ENCODE assay signal across 19 cellular contexts in genomic region chr4:119030536-119030890, GRCh38.
A peak's percentile ranks its signal among the peaks of the same experiment; 100 is the strongest.
DNase-seq lines count a peak whose midpoint lies in the region; ATAC-seq and TF ChIP-seq lines count a peak whose summit lies in the region.
"Had no signal": no experiment of that assay in that cellular context is flagged by ENCODE, and none has a peak within 500 bp of the region (broad histone marks: within the 10 kb centered on the region; RNA-seq: fewer than 3 reads in every experiment).

No MANE protein-coding gene starts in this region.

- no peak overlapping the region for H4K8ac ChIP-seq in IMR-90 (ENCODE audit: low read depth in 2 of 2, low read length in 2 of 2)

- intact Hi-C loops in IMR-90 (cut with micrococcal nuclease): no loop called here
- intact Hi-C loops in esophagus muscularis mucosa (cut with DNase I): no loop called here
- intact Hi-C loops in ovary (cut with DNase I): loop anchor here in 3 of 4 donors (5.0 to 10.0 kb wide), 3 partner anchors 43 to 184 kb away; partner anchors contain the start of gene USP53 (in 1 of the 3)

- TF ChIP-seq RAD21 in IMR-90 (IDR thresholded peaks at IDR 0.05; ENCODE audit: low read length): no peak

- no peak overlapping the region for H3K14ac ChIP-seq in IMR-90 (replicated peaks; ENCODE audit: low read depth, low read length)

- no peak overlapping the region for H2BK20ac ChIP-seq in IMR-90 (ENCODE audit: low read depth, low read length)

- WGBS in IMR-90 (ENCODE audit: extremely low coverage in 2 of 2, insufficient read length in 1 of 2), 2 experiments: 93% methylated on average over 12 of the region's 12 CpGs; no CpG with 5 or more reads in 1 of the 2 experiments
- WGBS in esophagus muscularis mucosa: 75% methylated on average over 12 of the region's 12 CpGs
- 86 to 95% (median 93%) methylated on average over 12 of the region's 12 CpGs for WGBS in ovary, 3 donors
- WGBS in suprapubic skin: 84% methylated on average over 12 of the region's 12 CpGs

- H3K4ac ChIP-seq in IMR-90 (ENCODE audit: low read depth, low read length): no peak overlapping the region; the same call in 1 of the 2 replicates

- H3K4me3 ChIP-seq in IMR-90 (ENCODE audit: insufficient read depth, low read depth, low read length) (no peak overlapping the region), esophagus muscularis mucosa (peak overlapping the region; percentile 55 to 63 (median 62)), ovary (peak overlapping the region; percentile 15), suprapubic skin (peak overlapping the region; percentile 13)
- H3K4me3 ChIP-seq: BLaER1 treated with 17β-estradiol and CSF1 and Interleukin-3, amounts not matched to agents 10 nM and 100 nM had no signal

- no peak for TF ChIP-seq POLR2A in IMR-90 (IDR thresholded peaks at IDR 0.05; ENCODE audit: low read depth, low read length)
- no peak for TF ChIP-seq POLR2A in esophagus muscularis mucosa (IDR thresholded peaks at IDR 0.05; ENCODE audit: low read depth)
- no peak for TF ChIP-seq POLR2A in ovary (IDR thresholded peaks at IDR 0.05)
- no peak for TF ChIP-seq POLR2A in suprapubic skin (IDR thresholded peaks at IDR 0.05)

- H3K4me2 ChIP-seq in IMR-90 (ENCODE audit: low read depth, low read length): no peak overlapping the region
- H3K4me2 ChIP-seq: BLaER1 treated with 17β-estradiol and CSF1 and Interleukin-3, amounts not matched to agents 10 nM and 100 nM had no signal

- TF ChIP-seq EP300 in esophagus muscularis mucosa (IDR thresholded peaks at IDR 0.05) (no peak), ovary (IDR thresholded peaks at IDR 0.05) (no peak), suprapubic skin (IDR thresholded peaks at IDR 0.05) (no peak)

- H3K4me1 ChIP-seq in IMR-90 (ENCODE audit: control insufficient read depth, insufficient read depth, low read length): peaks cover 13% of the 10 kb centered on the region
- H3K4me1 ChIP-seq in esophagus muscularis mucosa: peaks cover 18 to 33% (median 28%) of the 10 kb centered on the region in 4 donors
- H3K4me1 ChIP-seq in ovary (ENCODE audit: insufficient read depth): peaks cover 27% of the 10 kb centered on the region
- H3K4me1 ChIP-seq in suprapubic skin: peaks cover 19% of the 10 kb centered on the region

- dilution Hi-C loops in IMR-90 (cut with HindIII; ENCODE audit: low sequenced_read_pairs, unreplicated experiment): no loop called here

- H3K18ac ChIP-seq in IMR-90 (ENCODE audit: low read depth, low read length): no peak overlapping the region

- DNase-seq in IMR-90: no peak
- DNase-seq in esophagus muscularis mucosa (ENCODE audit: extremely low spot score): no peak
- no peak for DNase-seq in ovary
- no peak for DNase-seq in suprapubic skin (ENCODE audit: low spot score in 2 of 2)
- DNase-seq in T-cell: no peak
- no peak for DNase-seq in COLO829 (ENCODE audit: low spot score)
- DNase-seq: DMS153, EL, Karpas-422, NCI-H1105 treated with DMSO at 0.1 percent for 48 hours, NCI-H187, NCI-H2171, NCI-H82, Right ventricle myocardium superior had no signal

- H3K9me3 ChIP-seq in IMR-90 (ENCODE audit: control insufficient read depth, insufficient read depth, low read length) (no peaks in the 10 kb centered on the region), esophagus muscularis mucosa (no peaks in the 10 kb centered on the region), ovary (no peaks in the 10 kb centered on the region), suprapubic skin (no peaks in the 10 kb centered on the region)

- no peak overlapping the region for H3K27ac Mint-ChIP-seq in T-cell

- H3K9ac ChIP-seq in IMR-90 (ENCODE audit: low read depth, low read length): no peak overlapping the region
- H3K9ac ChIP-seq: BLaER1 treated with 17β-estradiol and CSF1 and Interleukin-3, amounts not matched to agents 10 nM and 100 nM had no signal

- H3K36me3 ChIP-seq in IMR-90 (ENCODE audit: control insufficient read depth, insufficient read depth, low read length) (peaks cover 8% of the 10 kb centered on the region), esophagus muscularis mucosa (peaks cover 16 to 55% (median 38%) of the 10 kb centered on the region in 4 donors), ovary (no peaks in the 10 kb centered on the region), suprapubic skin (peaks cover 7% of the 10 kb centered on the region)
- H3K36me3 ChIP-seq: BLaER1 treated with 17β-estradiol and CSF1 and Interleukin-3, amounts not matched to agents 10 nM and 100 nM had no signal

- ATAC-seq in IMR-90 (ENCODE audit: low read depth) (no peak), GM18517 (IDR thresholded peaks at IDR 0.05; ENCODE audit: unreplicated experiment) (no peak), T-cell (replicated peaks in 1 of 4) (no peak), GM19463 (IDR thresholded peaks at IDR 0.05; ENCODE audit: unreplicated experiment) (no peak)
- ATAC-seq: HepG2, Panc1 had no signal

- no peaks in the 10 kb centered on the region for H3K9me3 Mint-ChIP-seq in T-cell

- no peaks in the 10 kb centered on the region for H3K4me1 Mint-ChIP-seq in T-cell

- TF ChIP-seq CTCF in IMR-90 (conservative IDR thresholded peaks at IDR 0.05; ENCODE audit: low read depth, low read length) (no peak), esophagus muscularis mucosa (IDR thresholded peaks at IDR 0.05) (no peak), ovary (IDR thresholded peaks at IDR 0.05) (no peak), suprapubic skin (IDR thresholded peaks at IDR 0.05) (no peak)

- H3K36me3 Mint-ChIP-seq in T-cell: peaks cover 10% of the 10 kb centered on the region

- no TSS peak for BruUV-seq in IMR-90 (replicated peaks; lab: Mats Ljungman, UMichigan)

- no peak overlapping the region for H2AFZ ChIP-seq in IMR-90 (replicated peaks; ENCODE audit: low read length, poor library complexity)

- no peak overlapping the region for H4K5ac ChIP-seq in IMR-90 (ENCODE audit: low read depth, low read length)

- H3K27me3 Mint-ChIP-seq in T-cell: peaks cover 5 to 6% of the 10 kb centered on the region in 2 donors

- peak overlapping the region; percentile 87; the same call in 1 of the 3 replicates for H2BK15ac ChIP-seq in IMR-90 (ENCODE audit: low read depth, low read length)

- H4K91ac ChIP-seq in IMR-90 (ENCODE audit: insufficient read depth, low read depth, low read length): no peak overlapping the region; the same call in 1 of the 2 replicates

- no peak overlapping the region for H3K27ac ChIP-seq in IMR-90 (ENCODE audit: insufficient read depth, low read length)
- peak overlapping the region; percentile 91 to 98 (median 94) for H3K27ac ChIP-seq in esophagus muscularis mucosa (replicated peaks in 1 of 4)
- H3K27ac ChIP-seq in ovary: no peak overlapping the region
- H3K27ac ChIP-seq in suprapubic skin: no peak overlapping the region
- H3K27ac ChIP-seq: BLaER1 treated with 17β-estradiol and CSF1 and Interleukin-3, amounts not matched to agents 10 nM and 100 nM had no signal

- peak overlapping the region; percentile 72; the same call in 1 of the 2 replicates for H2AK5ac ChIP-seq in IMR-90 (ENCODE audit: low read depth, low read length)

- no peaks in the 10 kb centered on the region for H4K20me1 ChIP-seq in IMR-90 (ENCODE audit: insufficient read depth, low read length)
- H4K20me1 ChIP-seq: BLaER1 treated with 17β-estradiol and CSF1 and Interleukin-3, amounts not matched to agents 10 nM and 100 nM had no signal

- H2BK5ac ChIP-seq in IMR-90 (ENCODE audit: low read depth, low read length, poor library complexity, severe bottlenecking): no peak overlapping the region

- H3K9me1 ChIP-seq in IMR-90 (ENCODE audit: insufficient read depth, low read length): peaks cover 15% of the 10 kb centered on the region

- CTCF ChIA-PET in IMR-90 (lab: Yijun Ruan, JAX): no interaction called here
- CTCF ChIA-PET in T-cell (lab: Charles Lee): interaction anchor here in 1 of 2 donors (0.9 kb wide), 1 partner anchor 12 kb away, joined by 3 read pairs; no protein-coding TSS in a partner anchor

- no peak overlapping the region for H3K56ac ChIP-seq in IMR-90 (ENCODE audit: extremely low read depth, insufficient read depth, low read length)

- H3K23ac ChIP-seq in IMR-90 (ENCODE audit: low read depth, low read length): no peak overlapping the region

- in situ Hi-C loops in IMR-90 (cut with MboI; ENCODE audit: low sequenced_read_pairs): no loop called here

- H3K4me3 Mint-ChIP-seq in T-cell: no peak overlapping the region

- H2BK120ac ChIP-seq in IMR-90 (ENCODE audit: low read depth, low read length): 0 out of 2 replicates have a peak overlapping the region, but pooled peaks have one; percentile 30

- H3K27me3 ChIP-seq in IMR-90 (ENCODE audit: control insufficient read depth, insufficient read depth, low read length) (no peaks in the 10 kb centered on the region), esophagus muscularis mucosa (no peaks in the 10 kb centered on the region), ovary (no peaks in the 10 kb centered on the region), suprapubic skin (no peaks in the 10 kb centered on the region)
- H3K27me3 ChIP-seq: BLaER1 treated with 17β-estradiol and CSF1 and Interleukin-3, amounts not matched to agents 10 nM and 100 nM had no signal

- peaks cover 0 to 7% of the 10 kb centered on the region in 2 experiments; a peak in 1 of 4 replicates for H3K79me1 ChIP-seq in IMR-90 (ENCODE audit: low read depth in 1 of 2, low read length in 2 of 2)

- POLR2A ChIA-PET in IMR-90 (lab: Charles Lee; ENCODE audit: unreplicated experiment): interaction anchor here (0.6 to 1.2 kb wide), 2 partner anchors 36 to 191 kb away, joined by 3 read pairs; no protein-coding TSS in a partner anchor
- POLR2A ChIA-PET in T-cell (lab: Charles Lee): no interaction called here

- H2AK9ac ChIP-seq in IMR-90 (replicated peaks; ENCODE audit: low read depth, low read length, poor library complexity): no peak overlapping the region

TF ChIP-seq in IMR-90, 13 proteins besides CTCF, POLR2A, EP300 and RAD21 (continues in another document):
- TF ChIP-seq SMC3 (IDR thresholded peaks at IDR 0.05; ENCODE audit: low read depth, low read length) (no peak), CEBPB (IDR thresholded peaks at IDR 0.05; ENCODE audit: low read depth, low read length) (no peak), RFX5 (IDR thresholded peaks at IDR 0.05; ENCODE audit: low read depth, low read length) (no peak), USF2 (IDR thresholded peaks at IDR 0.05; ENCODE audit: low read depth, low read length) (no peak), NFE2L2 (IDR thresholded peaks at IDR 0.05; ENCODE audit: low read depth, low read length) (no peak)

Comparison
In these comparisons a context has a peak if more than half of its experiments do, and no peak if none do; other contexts are left out.
1. H3K27ac ChIP-seq: peak in esophagus muscularis mucosa (4 of 4); none in IMR-90 (single experiment), ovary (0 of 2) and suprapubic skin (single experiment).
2. intact Hi-C loops: an anchor here in ovary (5.0 to 10.0 kb wide); none called in IMR-90 and esophagus muscularis mucosa.